In the genomic region with DNA sequence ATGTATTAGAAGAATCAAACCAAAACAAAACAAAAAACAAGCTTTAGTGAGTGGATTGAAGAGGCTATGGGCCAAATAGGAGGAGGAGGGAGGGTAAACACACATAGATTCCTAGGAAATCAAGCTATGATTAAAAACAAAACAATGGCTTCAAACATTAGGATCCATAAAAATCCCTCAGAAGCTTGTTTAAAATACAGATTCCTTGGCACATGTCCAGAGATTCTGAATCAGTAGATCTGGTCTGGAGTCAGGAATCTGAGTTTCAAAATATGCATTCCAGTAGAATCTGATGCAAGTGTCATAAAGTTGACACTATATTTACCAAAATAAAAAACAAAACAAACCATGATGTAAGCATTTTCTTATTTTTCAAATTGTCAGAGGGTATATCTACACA, we compare ENCODE assay signal across 25 cellular contexts.
DNase-seq lines count a peak whose midpoint lies in the region; ATAC-seq, FAIRE-seq and TF ChIP-seq lines count a peak whose summit lies in the region.
"Had no signal": no experiment of that assay in that cellular context is flagged by ENCODE, and none has a peak within 500 bp of the region (broad histone marks: within the 10 kb centered on the region; RNA-seq: fewer than 3 reads in every experiment).

No MANE protein-coding gene starts in this region.

- H3K4me1 ChIP-seq in breast epithelium: no peaks in the 10 kb centered on the region
- H3K4me1 ChIP-seq in smooth muscle cell (ENCODE audit: low read depth): no peaks in the 10 kb centered on the region
- no peaks in the 10 kb centered on the region for H3K4me1 ChIP-seq in right lobe of liver

- H3K36me3 ChIP-seq in breast epithelium (no peaks in the 10 kb centered on the region), smooth muscle cell (ENCODE audit: low read depth) (no peaks in the 10 kb centered on the region), right lobe of liver (no peaks in the 10 kb centered on the region)

- H3F3A ChIP-seq in smooth muscle cell (ENCODE audit: low read depth): no peaks in the 10 kb centered on the region

- H3K4me3 ChIP-seq in breast epithelium (no peak overlapping the region), smooth muscle cell (no peak overlapping the region), right lobe of liver (no peak overlapping the region)
- H3K4me3 ChIP-seq: GM23338, PC-9 had no signal

- H2AFZ ChIP-seq in smooth muscle cell (ENCODE audit: low read depth): no peak overlapping the region
- H2AFZ ChIP-seq: GM23338, PC-9 had no signal

- H3K36me3 Mint-ChIP-seq in MCF 10A (ENCODE audit: insufficient read depth, unreplicated experiment) (peaks cover 6% of the 10 kb centered on the region), mesothelial cell of epicardium (no peaks in the 10 kb centered on the region)

- DNase-seq in MCF 10A (ENCODE audit: unreplicated experiment): no peak
- DNase-seq in breast epithelium (ENCODE audit: low spot score in 2 of 2): no peak
- DNase-seq in mesothelial cell of epicardium (ENCODE audit: low spot score in 2 of 2, unreplicated experiment in 2 of 2): no peak
- DNase-seq in smooth muscle cell (lab: John Stamatoyannopoulos, UW; ENCODE audit: unreplicated experiment): no peak
- no peak for DNase-seq in NCI-H2107 treated with DMSO at 0.1 percent for 48 hours (lab: John Stamatoyannopoulos, UW; ENCODE audit: unreplicated experiment)
- DNase-seq in T-helper 9 cell: no peak
- DNase-seq in right lobe of liver: no peak
- DNase-seq: ACHN, C1 segment of cervical spinal cord, DMS53, EL, HCEC 1CT, Kasumi-1, NCI-H1092, NCI-H1436, NCI-H187 treated with DMSO at 0.1 percent for 48 hours, NCI-H2227 treated with DMSO at 0.1 percent for 48 hours, NCI-H510A treated with DMSO at 0.1 percent for 48 hours, NCI-H748 treated with DMSO at 0.1 percent for 48 hours, PC-9, RPMI8226, SHP77 had no signal

- H3K4me3 Mint-ChIP-seq in MCF 10A (ENCODE audit: unreplicated experiment) (peak overlapping the region; percentile 33), mesothelial cell of epicardium (no peak overlapping the region)
- H3K4me3 Mint-ChIP-seq: GM23338 had no signal

- H3K27me3 Mint-ChIP-seq in MCF 10A (ENCODE audit: insufficient read depth, unreplicated experiment) (no peaks in the 10 kb centered on the region), mesothelial cell of epicardium (ENCODE audit: low read depth) (no peaks in the 10 kb centered on the region)

- H3K79me2 ChIP-seq in smooth muscle cell (ENCODE audit: low read depth): no peaks in the 10 kb centered on the region

- H3K9me3 Mint-ChIP-seq in MCF 10A (ENCODE audit: unreplicated experiment) (peaks cover 7% of the 10 kb centered on the region), mesothelial cell of epicardium (peaks cover 22% of the 10 kb centered on the region)
- H3K9me3 Mint-ChIP-seq: GM23338 had no signal

- TF ChIP-seq CTCF in MCF 10A (IDR thresholded peaks at IDR 0.05; ENCODE audit: unreplicated experiment) (no peak), breast epithelium (IDR thresholded peaks at IDR 0.05) (no peak), mesothelial cell of epicardium (IDR thresholded peaks at IDR 0.05; ENCODE audit: unreplicated experiment) (no peak), smooth muscle cell (IDR thresholded peaks at IDR 0.05; ENCODE audit: borderline replicate concordance, insufficient read depth, poor library complexity, severe bottlenecking) (no peak), right lobe of liver (IDR thresholded peaks at IDR 0.05) (no peak)

- no peak for TF ChIP-seq POLR2A in breast epithelium (IDR thresholded peaks at IDR 0.05)
- no peak for TF ChIP-seq POLR2A in right lobe of liver (IDR thresholded peaks at IDR 0.05)

- H3K27ac Mint-ChIP-seq in MCF 10A (ENCODE audit: low read depth, unreplicated experiment): peak overlapping the region; percentile 91
- peak overlapping the region; percentile 88 for H3K27ac Mint-ChIP-seq in mesothelial cell of epicardium
- H3K27ac Mint-ChIP-seq: GM23338 had no signal

- peaks cover 22% of the 10 kb centered on the region for H3K4me1 Mint-ChIP-seq in MCF 10A (ENCODE audit: insufficient read depth, unreplicated experiment)
- peaks cover 29% of the 10 kb centered on the region for H3K4me1 Mint-ChIP-seq in mesothelial cell of epicardium
- H3K4me1 Mint-ChIP-seq: GM23338 had no signal

- H3K4me2 ChIP-seq in smooth muscle cell: peak overlapping the region; percentile 17
- H3K4me2 ChIP-seq: GM23338, PC-9 had no signal

- H3K27me3 ChIP-seq in breast epithelium (no peaks in the 10 kb centered on the region), smooth muscle cell (ENCODE audit: low read depth) (no peaks in the 10 kb centered on the region), right lobe of liver (no peaks in the 10 kb centered on the region)

- POLR2A ChIA-PET in MCF 10A (lab: Yijun Ruan, JAX): no interaction called here

- no peak overlapping the region for H3K27ac ChIP-seq in breast epithelium
- H3K27ac ChIP-seq in smooth muscle cell (ENCODE audit: low read depth): no peak overlapping the region
- no peak overlapping the region for H3K27ac ChIP-seq in right lobe of liver
- H3K27ac ChIP-seq: 22Rv1, PC-9 had no signal

- CTCF ChIA-PET in MCF 10A (lab: Yijun Ruan, JAX): no interaction called here

- ATAC-seq in right lobe of liver: no peak
- ATAC-seq: GM23338 had no signal

- intact Hi-C loops in MCF 10A (cut with micrococcal nuclease) (no loop called here), breast epithelium (cut with DNase I; ENCODE audit: low total_unique reads) (no loop called here), right lobe of liver (cut with DNase I) (no loop called here)

- no peak overlapping the region for H3K9ac ChIP-seq in smooth muscle cell (ENCODE audit: low read depth)

- no TSS peak for BruUV-seq in MCF 10A (replicated peaks; lab: Mats Ljungman, UMichigan)

- peak; percentile 94 for FAIRE-seq in endometrium (lab: Jason Lieb, UNC)

- no peaks in the 10 kb centered on the region for H4K20me1 ChIP-seq in smooth muscle cell (ENCODE audit: low read depth)

- H3K9me3 ChIP-seq in breast epithelium (peaks cover 0 to 5% of the 10 kb centered on the region in 2 donors), smooth muscle cell (replicated peaks; ENCODE audit: low read depth) (no peaks in the 10 kb centered on the region), right lobe of liver (no peaks in the 10 kb centered on the region)
